In the genomic region with DNA sequence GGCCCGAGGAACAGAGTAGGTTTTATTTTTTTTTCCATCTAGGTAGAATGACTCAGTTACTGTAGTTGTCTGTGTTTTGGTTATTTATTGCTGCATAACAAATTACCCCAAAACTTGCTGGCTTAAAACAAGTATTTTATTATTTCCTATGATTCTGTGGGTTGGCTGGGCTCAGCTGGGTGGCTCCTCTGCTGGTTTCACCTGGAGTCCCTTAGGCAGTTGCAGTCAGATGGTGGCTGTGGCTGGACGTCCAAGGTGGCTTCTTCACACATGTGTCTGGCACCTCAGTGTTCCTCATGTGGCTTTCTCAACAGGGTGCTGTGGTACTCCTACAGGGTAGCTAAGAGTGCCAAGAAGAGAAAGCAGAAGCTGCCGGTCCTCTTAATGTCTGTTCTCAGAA, we compare ENCODE assay signal across 32 cellular contexts.
"Had no signal": no experiment of that assay in that cellular context is flagged by ENCODE, and none has a peak within 500 bp of the region (broad histone marks: within the 10 kb centered on the region; RNA-seq: fewer than 3 reads in every experiment).

No MANE protein-coding gene starts in this region.

- H3K9me3 Mint-ChIP-seq: activated B cell treated with CpG ODN at 0.5 μM for 24 hours; activated CD8-positive, alpha-beta T cell treated with anti-CD3 and anti-CD28 coated beads for 36 hours; activated T-cell treated with anti-CD3 and anti-CD28 coated beads, Interleukin-2, amount 50 U/mL, for 4 hours; activated T-helper 17 cell treated with anti-CD3 and anti-CD28 coated beads, Interleukin-2, amount 50 U/mL, for 72 hours; dendritic cell treated with granulocyte-macrophage colony-stimulating factor and Interleukin-4, amounts not matched to agents 40 ng/mL and 50 ng/mL, for 4 days; T-cell; T-helper 1 cell treated with Interleukin-12 subunit alpha and Interleukin-12 subunit beta and Interleukin-4 antibody, amounts not matched to agents 30 μg/mL and 1 μg/mL, for 36 hours had no signal

- H3K4me3 ChIP-seq: body of pancreas, coronary artery, dorsolateral prefrontal cortex, gastrocnemius medialis had no signal

- ATAC-seq: activated CD4-positive, CD25-positive, alpha-beta regulatory T cell treated with anti-CD3 and anti-CD28 coated beads, Interleukin-2, amount 50 U/mL, for 24 hours; activated CD8-positive, alpha-beta T cell treated with anti-CD3 and anti-CD28 coated beads for 36 hours; activated T-cell treated with anti-CD3 and anti-CD28 coated beads, Interleukin-2, amount 50 U/mL, for 4 hours; activated T-helper 17 cell treated with anti-CD3 and anti-CD28 coated beads, Interleukin-2, amount 50 U/mL, for 72 hours; body of pancreas; esophagus mucosa; gastrocnemius medialis; T-cell had no signal

- H3K27ac Mint-ChIP-seq: activated B cell treated with CpG ODN at 0.5 μM for 24 hours; activated CD8-positive, alpha-beta T cell treated with anti-CD3 and anti-CD28 coated beads for 36 hours; activated naive CD8-positive, alpha-beta T cell; activated T-helper 17 cell treated with anti-CD3 and anti-CD28 coated beads, Interleukin-2, amount 50 U/mL, for 72 hours; dendritic cell treated with granulocyte-macrophage colony-stimulating factor and Interleukin-4, amounts not matched to agents 40 ng/mL and 50 ng/mL, for 4 days; endodermal cell; T-cell; T-helper 1 cell treated with Interleukin-12 subunit alpha and Interleukin-12 subunit beta and Interleukin-4 antibody, amounts not matched to agents 30 μg/mL and 1 μg/mL, for 36 hours had no signal

- H3K27ac ChIP-seq: body of pancreas, coronary artery, dorsolateral prefrontal cortex, gastrocnemius medialis, WERI-Rb-1 had no signal

- H3K27me3 ChIP-seq: body of pancreas had no signal

- DNase-seq: activated B cell treated with CpG ODN at 0.5 μM for 24 hours; activated CD4-positive, alpha-beta T cell treated with anti-CD3 and anti-CD28 coated beads for 48 hours; activated CD4-positive, alpha-beta T cell treated with anti-CD3 and anti-CD28 coated beads, Interleukin-2, amount 50 U/mL, for 1 hour; activated CD4-positive, alpha-beta T cell treated with anti-CD3 and anti-CD28 coated beads, Interleukin-2, amount 50 U/mL, for 48 hours; activated CD8-positive, alpha-beta memory T cell treated with anti-CD3 and anti-CD28 coated beads for 24 hours; activated CD8-positive, alpha-beta T cell treated with anti-CD3 and anti-CD28 coated beads for 36 hours; activated effector memory CD4-positive, alpha-beta T cell treated with Interleukin-2 at 50 U/mL for 16 hours; activated gamma-delta T cell treated with Interleukin-2 at 50 U/mL for 16 hours; activated naive CD4-positive, alpha-beta T cell treated with anti-CD3 and anti-CD28 coated beads, Interleukin-2, amount 50 U/mL, for 16 hours; activated naive CD4-positive, alpha-beta T cell treated with Interleukin-2 at 50 U/mL for 16 hours; activated T-cell treated with anti-CD3 and anti-CD28 coated beads, Interleukin-2, amount 50 U/mL, for 4 hours; amniotic stem cell; anterior cingulate cortex; body of pancreas; central memory CD4-positive, alpha-beta T cell; cerebellar nuclear complex; dorsolateral prefrontal cortex; effector memory CD4-positive, alpha-beta T cell; endodermal cell; foreskin fibroblast; gastrocnemius medialis; SW 1271; T-cell; T-helper 9 cell; WERI-Rb-1 had no signal

- H3K36me3 Mint-ChIP-seq: activated naive CD8-positive, alpha-beta T cell; T-cell had no signal

- H3K27me3 Mint-ChIP-seq: activated B cell treated with CpG ODN at 0.5 μM for 24 hours; activated CD8-positive, alpha-beta T cell treated with anti-CD3 and anti-CD28 coated beads for 36 hours; activated naive CD8-positive, alpha-beta T cell; activated T-helper 17 cell treated with anti-CD3 and anti-CD28 coated beads, Interleukin-2, amount 50 U/mL, for 72 hours; dendritic cell treated with granulocyte-macrophage colony-stimulating factor and Interleukin-4, amounts not matched to agents 40 ng/mL and 50 ng/mL, for 4 days had no signal

- H3K36me3 ChIP-seq: gastrocnemius medialis, WERI-Rb-1 had no signal

- H3K4me1 Mint-ChIP-seq: activated B cell treated with CpG ODN at 0.5 μM for 24 hours; activated T-helper 17 cell treated with anti-CD3 and anti-CD28 coated beads, Interleukin-2, amount 50 U/mL, for 72 hours; endodermal cell; T-cell had no signal

- H3K4me1 ChIP-seq: body of pancreas, gastrocnemius medialis had no signal

- H3K4me3 Mint-ChIP-seq: activated B cell treated with CpG ODN at 0.5 μM for 24 hours; activated CD8-positive, alpha-beta T cell treated with anti-CD3 and anti-CD28 coated beads for 36 hours; activated naive CD8-positive, alpha-beta T cell; activated T-cell treated with anti-CD3 and anti-CD28 coated beads, Interleukin-2, amount 50 U/mL, for 4 hours; activated T-helper 17 cell treated with anti-CD3 and anti-CD28 coated beads, Interleukin-2, amount 50 U/mL, for 72 hours; dendritic cell treated with granulocyte-macrophage colony-stimulating factor and Interleukin-4, amounts not matched to agents 40 ng/mL and 50 ng/mL, for 4 days; endodermal cell; T-cell; T-helper 1 cell treated with Interleukin-12 subunit alpha and Interleukin-12 subunit beta and Interleukin-4 antibody, amounts not matched to agents 30 μg/mL and 1 μg/mL, for 36 hours had no signal

- H3K9me3 ChIP-seq: body of pancreas, gastrocnemius medialis had no signal
